Comparison of ENCODE assay signal across 8 cellular contexts in the genomic region with DNA sequence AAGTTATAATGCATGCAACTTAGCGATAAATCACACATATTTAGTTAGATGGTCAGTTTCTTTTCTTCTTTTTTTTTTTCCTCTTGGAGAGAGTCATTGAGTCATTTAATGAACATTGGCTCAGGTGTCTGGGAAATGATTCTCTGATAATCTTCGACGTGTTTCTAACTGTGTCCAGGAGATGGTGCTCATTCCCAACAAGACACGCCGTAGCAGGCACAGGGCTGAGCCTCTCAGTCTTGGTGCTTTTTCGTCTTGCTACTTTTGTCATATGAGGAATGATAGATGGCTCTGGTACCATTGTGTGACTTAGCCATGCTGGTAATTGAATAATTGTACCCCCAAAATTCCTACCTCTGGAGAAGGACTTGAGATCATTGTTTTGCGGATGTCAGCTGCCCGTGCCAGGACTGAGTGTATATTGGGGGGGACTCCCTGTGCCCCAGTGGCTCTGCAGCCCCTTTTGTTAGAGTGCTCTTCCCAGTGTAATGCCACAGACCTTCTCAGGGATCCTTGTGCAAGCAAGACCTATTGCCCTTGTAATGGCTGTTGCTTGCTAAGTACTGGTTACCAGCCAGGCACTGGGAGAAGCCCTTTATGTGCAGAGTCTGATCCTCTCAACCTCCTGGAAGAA.
DNase-seq lines count a peak whose midpoint lies in the region; ATAC-seq and TF ChIP-seq lines count a peak whose summit lies in the region.

No MANE protein-coding gene starts in this region.

- POLR2A ChIA-PET in T-cell (lab: Charles Lee), result no interaction called here

- H3K36me3 Mint-ChIP-seq in nephron progenitor cell (ENCODE audit: low read depth) (no peaks in the 10 kb centered on the region), T-cell (no peaks in the 10 kb centered on the region)

- no peak overlapping the region; the same call in 1 of the 2 replicates for H2AFZ ChIP-seq in Loucy (ENCODE audit: low read length)

- no peak overlapping the region for H3K4me2 ChIP-seq in Loucy (ENCODE audit: low read depth, low read length, poor library complexity, severe bottlenecking)

- H3K4me3 Mint-ChIP-seq in nephron progenitor cell, result no peak overlapping the region
- H3K4me3 Mint-ChIP-seq in T-cell, result no peak overlapping the region

- no peaks in the 10 kb centered on the region for H3K9me2 ChIP-seq in Loucy (replicated peaks; ENCODE audit: low read depth, low read length)

- H3K9ac ChIP-seq in Loucy (ENCODE audit: low read depth, low read length, poor library complexity, severe bottlenecking), result no peak overlapping the region

- intact Hi-C loops in Right ventricle myocardium inferior (cut with DNase I), result loop anchor here (5.0 kb wide), 2 partner anchors 529 to 899 kb away; no protein-coding TSS in a partner anchor
- intact Hi-C loops in cardiac septum (cut with DNase I), result loop anchor here (5.0 kb wide), 1 partner anchor 899 kb away; no protein-coding TSS in a partner anchor

- H3K27ac ChIP-seq in SJCRH30, result no peak overlapping the region

- H3K27me3 Mint-ChIP-seq in nephron progenitor cell (ENCODE audit: low read depth, poor library complexity) (peaks cover 15% of the 10 kb centered on the region), T-cell (peaks cover 15 to 16% of the 10 kb centered on the region in 2 donors)

- H3F3A ChIP-seq in Loucy (ENCODE audit: low read depth), result no peaks in the 10 kb centered on the region

- no peaks in the 10 kb centered on the region for H3K27me3 ChIP-seq in H7 (ENCODE audit: control insufficient read depth, insufficient read depth, low read length)
- H3K27me3 ChIP-seq in Loucy (ENCODE audit: insufficient read depth, low read length, poor library complexity, severe bottlenecking), result no peaks in the 10 kb centered on the region
- H3K27me3 ChIP-seq in SJCRH30, result no peaks in the 10 kb centered on the region

- H3K27ac Mint-ChIP-seq in nephron progenitor cell (no peak overlapping the region), T-cell (no peak overlapping the region)

- DNase-seq in Right ventricle myocardium inferior (ENCODE audit: missing footprints), result no peak
- DNase-seq in cardiac septum (ENCODE audit: low spot score), result no peak
- DNase-seq in H7, result peak; percentile 23
- DNase-seq in SJCRH30, result peak; percentile 47 to 81
- DNase-seq in fibroblast of mammary gland (ENCODE audit: low read depth), result peak; percentile 52
- peak; percentile 57 for DNase-seq in nephron progenitor cell
- DNase-seq in T-cell, result no peak

- H3K79me2 ChIP-seq in Loucy (ENCODE audit: insufficient read depth, low read length), result no peaks in the 10 kb centered on the region

- H3K4me1 ChIP-seq in Loucy (ENCODE audit: insufficient read depth, low read length, poor library complexity, severe bottlenecking) (no peaks in the 10 kb centered on the region), SJCRH30 (peaks cover 8% of the 10 kb centered on the region)

- TF ChIP-seq CTCF in Loucy (conservative IDR thresholded peaks at IDR 0.05; ENCODE audit: low read length), result peak; percentile 82
- TF ChIP-seq CTCF in fibroblast of mammary gland (conservative IDR thresholded peaks at IDR 0.05; ENCODE audit: control insufficient read depth, insufficient read depth, low read depth, low read length), result peak; percentile 54
- peak; percentile 63 for TF ChIP-seq CTCF in nephron progenitor cell (IDR thresholded peaks at IDR 0.05)

- H3K9me3 Mint-ChIP-seq in nephron progenitor cell, result no peaks in the 10 kb centered on the region
- H3K9me3 Mint-ChIP-seq in T-cell, result no peaks in the 10 kb centered on the region

- H3K36me3 ChIP-seq in H7 (replicated peaks; ENCODE audit: control insufficient read depth, insufficient read depth, low read length), result no peaks in the 10 kb centered on the region
- H3K36me3 ChIP-seq in Loucy (ENCODE audit: insufficient read depth, low read length), result no peaks in the 10 kb centered on the region
- no peaks in the 10 kb centered on the region for H3K36me3 ChIP-seq in SJCRH30

- H3K9me3 ChIP-seq in Loucy (ENCODE audit: insufficient read depth, low read depth, low read length) (no peaks in the 10 kb centered on the region), SJCRH30 (replicated peaks) (no peaks in the 10 kb centered on the region)

- CTCF ChIA-PET in T-cell (lab: Charles Lee), result interaction anchor here in 1 of 2 donors (0.8 kb wide), 1 partner anchor 541 kb away, joined by 3 read pairs; no protein-coding TSS in a partner anchor

- no peaks in the 10 kb centered on the region for H4K20me1 ChIP-seq in Loucy (ENCODE audit: insufficient read depth, low read length, poor library complexity, severe bottlenecking)

- ATAC-seq in Right ventricle myocardium inferior, result peak; percentile 60
- no peak for ATAC-seq in T-cell (replicated peaks in 1 of 4)

- H3K4me3 ChIP-seq in H7 (ENCODE audit: insufficient read depth, low read depth, low read length) (no peak overlapping the region), Loucy (ENCODE audit: low read length, poor library complexity, severe bottlenecking) (no peak overlapping the region), SJCRH30 (no peak overlapping the region), fibroblast of mammary gland (ENCODE audit: control insufficient read depth, low read depth, low read length) (no peak overlapping the region)

- H3K4me1 Mint-ChIP-seq in nephron progenitor cell (peaks cover 30% of the 10 kb centered on the region), T-cell (no peaks in the 10 kb centered on the region)

Comparison
In these comparisons a context has a peak if more than half of its experiments do, and no peak if none do; other contexts are left out.
1. DNase-seq: peak in H7 (single experiment), SJCRH30 (2 of 2), fibroblast of mammary gland (single experiment) and nephron progenitor cell (single experiment); none in Right ventricle myocardium inferior (single experiment), cardiac septum (single experiment) and T-cell (0 of 34).
2. Peak in every context shown above with its lines, with median percentiles within 50 percentile points of each other: CTCF ChIP-seq.